1 cellular context compared by ENCODE assay signal in genomic region chr1:2447274-2448097, GRCh38.
TF ChIP-seq lines count a peak whose summit lies in the region.

No MANE protein-coding gene starts in this region.

TF ChIP-seq in HEK293, 187 proteins besides CTCF, POLR2A, EP300 and RAD21 (continued from another document):
- no peak for TF ChIP-seq PRDM2 (tag by site-specific recombination; IDR thresholded peaks at IDR 0.05; ENCODE audit: borderline replicate concordance)
